ENCODE assay signal across 8 cellular contexts in the genomic region with DNA sequence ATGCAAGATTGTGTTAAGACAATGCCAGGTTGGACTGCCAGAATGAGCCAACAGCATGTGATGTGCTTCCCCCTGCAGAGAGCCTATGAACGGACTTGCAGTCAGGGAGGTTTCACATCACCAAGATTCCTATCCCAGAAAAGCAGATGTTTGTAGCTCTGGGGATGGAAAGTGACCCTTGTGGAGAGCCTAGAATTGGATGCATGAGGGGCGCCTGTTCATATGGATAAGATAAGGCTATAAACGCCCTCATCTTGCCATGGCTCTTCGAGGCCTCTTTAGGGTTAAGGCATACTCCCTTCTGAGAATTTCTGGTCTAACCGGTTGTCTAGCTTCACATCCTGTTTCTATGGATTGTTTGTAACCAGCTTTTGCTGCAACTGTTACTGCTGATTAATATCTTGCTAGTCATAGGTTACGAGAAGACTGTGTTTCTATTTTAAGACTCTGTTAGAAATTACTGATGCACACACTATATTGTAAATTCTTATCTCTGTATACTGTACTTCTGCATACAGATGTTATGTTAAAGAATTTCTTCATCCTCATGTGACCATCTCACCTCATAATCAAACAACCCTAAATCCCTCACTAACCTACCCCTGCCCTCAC.
DNase-seq lines count a peak whose midpoint lies in the region; ATAC-seq and TF ChIP-seq lines count a peak whose summit lies in the region.
"Not testable (repeated sequence)": the region's sequence is repeated elsewhere in the genome, so short reads cannot be mapped to it uniquely, and the experiment has no call there.

No MANE protein-coding gene starts in this region.

- H3K27ac ChIP-seq in C4-2B: peak overlapping the region; percentile 83
- not testable (repeated sequence) for H3K27ac ChIP-seq in GM23338 (ENCODE audit: low read depth)
- H3K27ac ChIP-seq in VCaP: peak overlapping the region; percentile 86
- H3K27ac ChIP-seq in breast epithelium: peak overlapping the region; percentile 10 to 65
- H3K27ac ChIP-seq in parathyroid adenoma: peak overlapping the region; percentile 24

- H2AFZ ChIP-seq in GM23338, parathyroid adenoma: not testable (repeated sequence)
- H2AFZ ChIP-seq in Loucy (ENCODE audit: low read length): 0 out of 2 replicates have a peak overlapping the region, but pooled peaks have one; percentile 30

- H3K36me3 ChIP-seq in GM23338 (ENCODE audit: insufficient read depth); Loucy (ENCODE audit: insufficient read depth, low read length); breast epithelium; parathyroid adenoma (ENCODE audit: control insufficient read depth, insufficient read depth, low read length): not testable (repeated sequence)

- peaks cover 23% of the 10 kb centered on the region; the same call in 2 of the 3 replicates for H3K9me3 Mint-ChIP-seq in GM23338
- peaks cover 43% of the 10 kb centered on the region for H3K9me3 Mint-ChIP-seq in T-helper 1 cell treated with Interleukin-12 subunit alpha and Interleukin-12 subunit beta and Interleukin-4 antibody, amounts not matched to agents 30 μg/mL and 1 μg/mL, for 36 hours

- DNase-seq in GM23338 (ENCODE audit: low spot score); breast epithelium (ENCODE audit: low spot score in 2 of 2): not testable (repeated sequence)
- peak; percentile 15 for DNase-seq in NCI-H748 (lab: John Stamatoyannopoulos, UW; ENCODE audit: unreplicated experiment)

- not testable (repeated sequence) for H4K20me1 ChIP-seq in GM23338 (replicated peaks; ENCODE audit: insufficient read depth); Loucy (ENCODE audit: insufficient read depth, low read length, poor library complexity, severe bottlenecking)

- not testable (repeated sequence) for H3K4me1 Mint-ChIP-seq in GM23338
- H3K4me1 Mint-ChIP-seq in T-helper 1 cell treated with Interleukin-12 subunit alpha and Interleukin-12 subunit beta and Interleukin-4 antibody, amounts not matched to agents 30 μg/mL and 1 μg/mL, for 36 hours (ENCODE audit: low read depth): peaks cover 17% of the 10 kb centered on the region

- H3K79me2 ChIP-seq in GM23338 (replicated peaks; ENCODE audit: insufficient read depth); Loucy (ENCODE audit: insufficient read depth, low read length); parathyroid adenoma: not testable (repeated sequence)

- H3K27ac Mint-ChIP-seq in GM23338: not testable (repeated sequence)
- peak overlapping the region; percentile 65 for H3K27ac Mint-ChIP-seq in T-helper 1 cell treated with Interleukin-12 subunit alpha and Interleukin-12 subunit beta and Interleukin-4 antibody, amounts not matched to agents 30 μg/mL and 1 μg/mL, for 36 hours

- not testable (repeated sequence) for H3K4me1 ChIP-seq in GM23338 (ENCODE audit: insufficient read depth); breast epithelium; parathyroid adenoma
- H3K4me1 ChIP-seq in Loucy (ENCODE audit: insufficient read depth, low read length, poor library complexity, severe bottlenecking): peaks cover 37% of the 10 kb centered on the region

- not testable (repeated sequence) for H3F3A ChIP-seq in GM23338 (replicated peaks; ENCODE audit: low read depth); Loucy (ENCODE audit: low read depth)

- not testable (repeated sequence) for TF ChIP-seq CTCF in C4-2B (conservative IDR thresholded peaks at IDR 0.05); GM23338 (conservative IDR thresholded peaks at IDR 0.05; ENCODE audit: low read depth in 2 of 2); Loucy (conservative IDR thresholded peaks at IDR 0.05; ENCODE audit: low read length); VCaP (conservative IDR thresholded peaks at IDR 0.05); breast epithelium (IDR thresholded peaks at IDR 0.05); parathyroid adenoma (IDR thresholded peaks at IDR 0.05)

- not testable (repeated sequence) for ATAC-seq in GM23338

- not testable (repeated sequence) for H3K27me3 Mint-ChIP-seq in GM23338 (ENCODE audit: insufficient read depth, low read depth, poor library complexity); T-helper 1 cell treated with Interleukin-12 subunit alpha and Interleukin-12 subunit beta and Interleukin-4 antibody, amounts not matched to agents 30 μg/mL and 1 μg/mL, for 36 hours (ENCODE audit: low read depth)

- not testable (repeated sequence) for H3K27me3 ChIP-seq in GM23338 (ENCODE audit: insufficient read depth); Loucy (ENCODE audit: insufficient read depth, low read length, poor library complexity, severe bottlenecking); breast epithelium; parathyroid adenoma (ENCODE audit: control insufficient read depth, insufficient read depth, low read length)

- intact Hi-C loops in breast epithelium (cut with DNase I; ENCODE audit: low total_unique reads): not testable (repeated sequence)

- H3K36me3 Mint-ChIP-seq in GM23338 (ENCODE audit: low read depth): not testable (repeated sequence)
- H3K36me3 Mint-ChIP-seq in T-helper 1 cell treated with Interleukin-12 subunit alpha and Interleukin-12 subunit beta and Interleukin-4 antibody, amounts not matched to agents 30 μg/mL and 1 μg/mL, for 36 hours (ENCODE audit: low read depth): peaks cover 14% of the 10 kb centered on the region

- not testable (repeated sequence) for H3K4me3 Mint-ChIP-seq in GM23338
- H3K4me3 Mint-ChIP-seq in T-helper 1 cell treated with Interleukin-12 subunit alpha and Interleukin-12 subunit beta and Interleukin-4 antibody, amounts not matched to agents 30 μg/mL and 1 μg/mL, for 36 hours: peak overlapping the region; percentile 4

- not testable (repeated sequence) for TF ChIP-seq POLR2A in breast epithelium (IDR thresholded peaks at IDR 0.05)

- H3K9ac ChIP-seq in Loucy (ENCODE audit: low read depth, low read length, poor library complexity, severe bottlenecking); parathyroid adenoma: not testable (repeated sequence)

- 0 out of 2 replicates have a peak overlapping the region, but pooled peaks have one; percentile 36 for H3K4me2 ChIP-seq in GM23338
- H3K4me2 ChIP-seq in Loucy (ENCODE audit: low read depth, low read length, poor library complexity, severe bottlenecking): peak overlapping the region; percentile 33
- H3K4me2 ChIP-seq in parathyroid adenoma (ENCODE audit: low read length): peak overlapping the region; percentile 24

- not testable (repeated sequence) for H3K9me2 ChIP-seq in GM23338 (ENCODE audit: insufficient read depth); Loucy (replicated peaks; ENCODE audit: low read depth, low read length)

- H3K9me3 ChIP-seq in Loucy (ENCODE audit: insufficient read depth, low read depth, low read length) (peaks cover 16% of the 10 kb centered on the region; the same call in 1 of the 2 replicates), breast epithelium (peaks cover 10 to 29% of the 10 kb centered on the region in 2 donors)
- H3K9me3 ChIP-seq in parathyroid adenoma (ENCODE audit: control insufficient read depth, low read length): not testable (repeated sequence)

- not testable (repeated sequence) for H3K4me3 ChIP-seq in GM23338; Loucy (ENCODE audit: low read length, poor library complexity, severe bottlenecking); breast epithelium; parathyroid adenoma (ENCODE audit: low read depth, low read length)
